21 cellular contexts compared by ENCODE assay signal in genomic region chr18:1708006-1708405, GRCh38.
"Had no signal": no experiment of that assay in that cellular context is flagged by ENCODE, and none has a peak within 500 bp of the region (broad histone marks: within the 10 kb centered on the region; RNA-seq: fewer than 3 reads in every experiment).

No MANE protein-coding gene starts in this region.

- H3K27ac Mint-ChIP-seq: activated CD4-positive, alpha-beta T cell treated with anti-CD3 and anti-CD28 coated beads, Interleukin-2, amount 10 ng/mL, durations not matched to agents 24 days and 14 days; activated naive CD4-positive, alpha-beta T cell treated with anti-CD3 and anti-CD28 coated beads for 36 hours; immature natural killer cell; naive thymus-derived CD4-positive, alpha-beta T cell; neural progenitor cell; stimulated activated effector memory CD8-positive, alpha-beta T cell treated with anti-CD3 and anti-CD28 coated beads, Interleukin-12 subunit alpha, Interleukin-12 subunit beta, amount 100 ng/mL, for 72 hours; T-helper 1 cell treated with Interleukin-12 subunit alpha and Interleukin-12 subunit beta and Interleukin-4 antibody, amounts not matched to agents 30 μg/mL and 1 μg/mL, for 36 hours; type B pancreatic cell had no signal

- ATAC-seq: activated T-cell treated with anti-CD3 and anti-CD28 coated beads, Interleukin-2, amount 50 U/mL, for 4 hours; left cardiac atrium; naive thymus-derived CD4-positive, alpha-beta T cell; psoas muscle; right lobe of liver; stimulated activated effector memory CD8-positive, alpha-beta T cell treated with anti-CD3 and anti-CD28 coated beads, Interleukin-12 subunit alpha, Interleukin-12 subunit beta, amount 100 ng/mL, for 72 hours had no signal

- H3K27ac ChIP-seq: brain microvascular endothelial cell, esophagus muscularis mucosa, neural progenitor cell, psoas muscle, right lobe of liver, stomach had no signal

- H3K27me3 Mint-ChIP-seq: activated CD4-positive, alpha-beta T cell treated with anti-CD3 and anti-CD28 coated beads, Interleukin-2, amount 10 ng/mL, durations not matched to agents 24 days and 14 days; naive thymus-derived CD4-positive, alpha-beta T cell; type B pancreatic cell had no signal

- H3K4me3 Mint-ChIP-seq: activated CD4-positive, alpha-beta T cell treated with anti-CD3 and anti-CD28 coated beads, Interleukin-2, amount 10 ng/mL, durations not matched to agents 24 days and 14 days; activated naive CD4-positive, alpha-beta T cell treated with anti-CD3 and anti-CD28 coated beads for 36 hours; activated T-cell treated with anti-CD3 and anti-CD28 coated beads, Interleukin-2, amount 50 U/mL, for 4 hours; immature natural killer cell; naive thymus-derived CD4-positive, alpha-beta T cell; neural progenitor cell; stimulated activated effector memory CD8-positive, alpha-beta T cell treated with anti-CD3 and anti-CD28 coated beads, Interleukin-12 subunit alpha, Interleukin-12 subunit beta, amount 100 ng/mL, for 72 hours; T-helper 1 cell treated with Interleukin-12 subunit alpha and Interleukin-12 subunit beta and Interleukin-4 antibody, amounts not matched to agents 30 μg/mL and 1 μg/mL, for 36 hours; type B pancreatic cell had no signal

- H3K9me3 Mint-ChIP-seq: activated T-cell treated with anti-CD3 and anti-CD28 coated beads, Interleukin-2, amount 50 U/mL, for 4 hours; stimulated activated effector memory CD8-positive, alpha-beta T cell treated with anti-CD3 and anti-CD28 coated beads, Interleukin-12 subunit alpha, Interleukin-12 subunit beta, amount 100 ng/mL, for 72 hours; T-helper 1 cell treated with Interleukin-12 subunit alpha and Interleukin-12 subunit beta and Interleukin-4 antibody, amounts not matched to agents 30 μg/mL and 1 μg/mL, for 36 hours; type B pancreatic cell had no signal

- H3K4me3 ChIP-seq: esophagus muscularis mucosa, neural progenitor cell, psoas muscle, right lobe of liver, smooth muscle cell, stomach had no signal

- H3K36me3 ChIP-seq: brain microvascular endothelial cell, esophagus muscularis mucosa, neural progenitor cell, right lobe of liver, stomach had no signal

- DNase-seq: activated CD4-positive, alpha-beta T cell treated with anti-CD3 and anti-CD28 coated beads, Interleukin-2, amount 10 ng/mL, durations not matched to agents 24 days and 14 days; activated CD8-positive, alpha-beta memory T cell treated with anti-CD3 and anti-CD28 coated beads, Interleukin-2, amount 50 U/mL, for 4 hours; activated naive CD4-positive, alpha-beta T cell treated with anti-CD3 and anti-CD28 coated beads for 36 hours; activated T-cell treated with anti-CD3 and anti-CD28 coated beads, Interleukin-2, amount 50 U/mL, for 4 hours; brain microvascular endothelial cell; cerebellar nuclear complex; effector CD4-positive, alpha-beta T cell; immature natural killer cell; left cardiac atrium; mesendoderm; naive thymus-derived CD4-positive, alpha-beta T cell; psoas muscle; right lobe of liver; stimulated activated CD4-positive, alpha-beta T cell treated with anti-CD3 and anti-CD28 coated beads, Interleukin-4, amount 100 ng/mL, for 24 hours; stomach had no signal

- H3K36me3 Mint-ChIP-seq: immature natural killer cell; naive thymus-derived CD4-positive, alpha-beta T cell; neural progenitor cell; stimulated activated effector memory CD8-positive, alpha-beta T cell treated with anti-CD3 and anti-CD28 coated beads, Interleukin-12 subunit alpha, Interleukin-12 subunit beta, amount 100 ng/mL, for 72 hours; type B pancreatic cell had no signal

- H3K4me1 Mint-ChIP-seq: activated CD4-positive, alpha-beta T cell treated with anti-CD3 and anti-CD28 coated beads, Interleukin-2, amount 10 ng/mL, durations not matched to agents 24 days and 14 days; immature natural killer cell; naive thymus-derived CD4-positive, alpha-beta T cell; neural progenitor cell; stimulated activated effector memory CD8-positive, alpha-beta T cell treated with anti-CD3 and anti-CD28 coated beads, Interleukin-12 subunit alpha, Interleukin-12 subunit beta, amount 100 ng/mL, for 72 hours had no signal

- H3K27me3 ChIP-seq: brain microvascular endothelial cell, esophagus muscularis mucosa, neural progenitor cell, right lobe of liver, stomach had no signal

- H3K4me1 ChIP-seq: esophagus muscularis mucosa, neural progenitor cell, psoas muscle, right lobe of liver, stomach had no signal

- H3K9me3 ChIP-seq: esophagus muscularis mucosa, psoas muscle, right lobe of liver had no signal
